1 cellular context compared by ENCODE assay signal in the genomic region with DNA sequence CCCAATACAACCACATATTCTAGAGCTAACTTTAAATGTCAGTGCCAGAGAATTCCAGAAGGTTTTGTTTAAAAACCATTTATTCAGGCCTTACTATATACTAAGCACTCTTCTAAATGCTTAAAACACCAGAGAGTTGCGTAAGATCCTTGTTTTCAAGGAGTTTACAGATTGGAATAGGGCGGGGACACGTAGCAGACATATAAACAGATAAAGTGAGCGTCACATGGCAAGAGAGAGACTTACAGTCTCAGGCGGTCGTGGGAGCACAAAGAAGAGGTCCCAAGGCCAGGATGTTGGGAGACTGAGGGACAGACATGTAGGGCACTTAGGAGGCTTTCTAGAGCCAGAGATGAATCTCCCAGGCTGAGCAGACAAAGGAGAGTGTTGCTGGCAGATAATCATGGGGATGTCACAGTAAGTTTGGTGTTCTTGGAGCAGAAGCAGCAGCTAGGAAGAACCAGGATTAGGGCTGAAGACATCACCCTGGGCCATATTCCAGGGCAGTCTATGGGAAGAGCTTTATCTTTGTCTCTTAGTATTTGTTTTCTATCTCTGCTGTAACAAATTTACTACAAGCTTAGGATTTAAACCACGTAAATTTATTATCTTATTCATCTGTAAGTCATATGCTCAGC.
TF ChIP-seq lines count a peak whose summit lies in the region.

No MANE protein-coding gene starts in this region.

TF ChIP-seq in SK-N-SH treated with all-trans-retinoic acid at 6 μM for 48 hours, 23 proteins besides CTCF, POLR2A, EP300 and RAD21 (continued from another document):
- TF ChIP-seq, protein P1, sequence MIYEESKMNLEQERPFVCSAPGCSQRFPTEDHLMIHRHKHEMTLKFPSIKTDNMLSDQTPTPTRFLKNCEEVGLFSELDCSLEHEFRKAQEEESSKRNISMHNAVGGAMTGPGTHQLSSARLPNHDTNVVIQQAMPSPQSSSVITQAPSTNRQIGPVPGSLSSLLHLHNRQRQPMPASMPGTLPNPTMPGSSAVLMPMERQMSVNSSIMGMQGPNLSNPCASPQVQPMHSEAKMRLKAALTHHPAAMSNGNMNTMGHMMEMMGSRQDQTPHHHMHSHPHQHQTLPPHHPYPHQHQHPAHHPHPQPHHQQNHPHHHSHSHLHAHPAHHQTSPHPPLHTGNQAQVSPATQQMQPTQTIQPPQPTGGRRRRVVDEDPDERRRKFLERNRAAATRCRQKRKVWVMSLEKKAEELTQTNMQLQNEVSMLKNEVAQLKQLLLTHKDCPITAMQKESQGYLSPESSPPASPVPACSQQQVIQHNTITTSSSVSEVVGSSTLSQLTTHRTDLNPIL (CRISPR knock-in tag; IDR thresholded peaks at IDR 0.05; ENCODE audit: low read depth) = no peak
- no peak for TF ChIP-seq CSRNP3 (CRISPR knock-in tag; IDR thresholded peaks at IDR 0.05)
- no peak for TF ChIP-seq GLIS3 (CRISPR knock-in tag; IDR thresholded peaks at IDR 0.05)
- TF ChIP-seq, protein P2, sequence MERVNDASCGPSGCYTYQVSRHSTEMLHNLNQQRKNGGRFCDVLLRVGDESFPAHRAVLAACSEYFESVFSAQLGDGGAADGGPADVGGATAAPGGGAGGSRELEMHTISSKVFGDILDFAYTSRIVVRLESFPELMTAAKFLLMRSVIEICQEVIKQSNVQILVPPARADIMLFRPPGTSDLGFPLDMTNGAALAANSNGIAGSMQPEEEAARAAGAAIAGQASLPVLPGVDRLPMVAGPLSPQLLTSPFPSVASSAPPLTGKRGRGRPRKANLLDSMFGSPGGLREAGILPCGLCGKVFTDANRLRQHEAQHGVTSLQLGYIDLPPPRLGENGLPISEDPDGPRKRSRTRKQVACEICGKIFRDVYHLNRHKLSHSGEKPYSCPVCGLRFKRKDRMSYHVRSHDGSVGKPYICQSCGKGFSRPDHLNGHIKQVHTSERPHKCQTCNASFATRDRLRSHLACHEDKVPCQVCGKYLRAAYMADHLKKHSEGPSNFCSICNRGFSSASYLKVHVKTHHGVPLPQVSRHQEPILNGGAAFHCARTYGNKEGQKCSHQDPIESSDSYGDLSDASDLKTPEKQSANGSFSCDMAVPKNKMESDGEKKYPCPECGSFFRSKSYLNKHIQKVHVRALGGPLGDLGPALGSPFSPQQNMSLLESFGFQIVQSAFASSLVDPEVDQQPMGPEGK (CRISPR knock-in tag; IDR thresholded peaks at IDR 0.05; ENCODE audit: borderline replicate concordance) = no peak
- TF ChIP-seq ARNTL (CRISPR knock-in tag; IDR thresholded peaks at IDR 0.05; ENCODE audit: borderline replicate concordance, low read depth) = no peak
- no peak for TF ChIP-seq TCF4 (CRISPR knock-in tag; IDR thresholded peaks at IDR 0.05; ENCODE audit: borderline replicate concordance)
- no peak for TF ChIP-seq PPARA (CRISPR knock-in tag; IDR thresholded peaks at IDR 0.05; ENCODE audit: borderline replicate concordance)
- TF ChIP-seq SNAI2 (CRISPR knock-in tag; IDR thresholded peaks at IDR 0.05) = no peak
- TF ChIP-seq OSR1 (CRISPR knock-in tag; IDR thresholded peaks at IDR 0.05) = no peak
- no peak for TF ChIP-seq ZFP3 (CRISPR knock-in tag; IDR thresholded peaks at IDR 0.05)
TF ChIP-seq in SK-N-SH treated with all-trans-retinoic acid at 6 μM for 48 hours: peak in this region for 0.
